Comparison of ENCODE assay signal across 22 cellular contexts in the genomic region with DNA sequence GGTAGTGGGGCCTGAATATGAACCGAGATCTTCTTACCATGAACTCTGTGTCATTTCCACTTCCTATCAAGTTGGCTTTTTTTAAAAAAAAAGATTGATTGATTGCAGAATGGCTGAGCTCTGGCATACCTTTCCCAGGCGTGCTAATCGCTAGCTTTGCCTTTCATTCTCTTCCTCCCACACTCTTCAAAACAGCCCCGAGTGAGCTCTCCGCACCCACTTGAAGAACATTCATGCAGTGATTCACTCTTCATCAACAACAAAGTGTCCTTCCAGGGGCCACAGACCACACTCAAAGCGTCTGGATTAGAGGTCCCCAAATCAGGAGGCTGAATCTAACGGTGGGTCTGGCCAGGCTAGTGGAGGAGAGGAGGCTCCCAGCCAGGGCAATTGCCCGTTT.
"Had no signal": no experiment of that assay in that cellular context is flagged by ENCODE, and none has a peak within 500 bp of the region (broad histone marks: within the 10 kb centered on the region; RNA-seq: fewer than 3 reads in every experiment).

No MANE protein-coding gene starts in this region.

- H3K27ac ChIP-seq: adrenal gland, breast epithelium, gastrocnemius medialis, left ventricle myocardium inferior, prostate gland, right atrium auricular region, tibial nerve, VCaP had no signal

- H3K36me3 Mint-ChIP-seq: activated naive CD8-positive, alpha-beta T cell; T-cell had no signal

- H3K27me3 ChIP-seq: adrenal gland, breast epithelium, gastrocnemius medialis, right atrium auricular region, tibial nerve had no signal

- H3K4me1 ChIP-seq: adrenal gland, breast epithelium, gastrocnemius medialis, left ventricle myocardium inferior, prostate gland, right atrium auricular region, tibial nerve had no signal

- H3K36me3 ChIP-seq: adrenal gland, breast epithelium, gastrocnemius medialis, left ventricle myocardium inferior, prostate gland, right atrium auricular region, tibial nerve had no signal

- H3K4me3 ChIP-seq: adrenal gland, breast epithelium, gastrocnemius medialis, left ventricle myocardium inferior, prostate gland, right atrium auricular region, tibial nerve had no signal

- DNase-seq: activated CD4-positive, alpha-beta T cell treated with anti-CD3 and anti-CD28 coated beads, Interleukin-2, amount 50 U/mL, for 4 hours; activated CD8-positive, alpha-beta memory T cell treated with anti-CD3 and anti-CD28 coated beads for 24 hours; activated CD8-positive, alpha-beta memory T cell treated with anti-CD3 and anti-CD28 coated beads, Interleukin-2, amount 50 U/mL, for 4 hours; activated gamma-delta T cell; adrenal gland; effector memory CD4-positive, alpha-beta T cell; gastrocnemius medialis; hippocampal formation; left ventricle myocardium inferior; midbrain; natural killer cell; stimulated activated naive CD8-positive, alpha-beta T cell treated with anti-CD3 and anti-CD28 coated beads, Interleukin-15, amount 100 ng/mL, for 72 hours; T-cell had no signal

- H3K4me3 Mint-ChIP-seq: activated naive CD8-positive, alpha-beta T cell; central memory CD8-positive, alpha-beta T cell; natural killer cell; stimulated activated naive CD8-positive, alpha-beta T cell treated with anti-CD3 and anti-CD28 coated beads, Interleukin-15, amount 100 ng/mL, for 72 hours; T-helper 2 cell treated with Interferon-gamma antibody and Interleukin-4, amounts not matched to agents 5 μg/mL and 100 μg/mL, for 36 hours had no signal

- ATAC-seq: activated CD4-positive, CD25-positive, alpha-beta regulatory T cell treated with anti-CD3 and anti-CD28 coated beads, Interleukin-2, amount 50 U/mL, for 24 hours; gastrocnemius medialis; natural killer cell; stimulated activated naive CD8-positive, alpha-beta T cell treated with anti-CD3 and anti-CD28 coated beads, Interleukin-15, amount 100 ng/mL, for 72 hours; T-cell had no signal

- H3K9me3 ChIP-seq: gastrocnemius medialis, prostate gland had no signal

- H3K4me1 Mint-ChIP-seq: central memory CD8-positive, alpha-beta T cell; natural killer cell; stimulated activated naive CD8-positive, alpha-beta T cell treated with anti-CD3 and anti-CD28 coated beads, Interleukin-15, amount 100 ng/mL, for 72 hours had no signal

- H3K27ac Mint-ChIP-seq: activated naive CD8-positive, alpha-beta T cell; natural killer cell; stimulated activated naive CD8-positive, alpha-beta T cell treated with anti-CD3 and anti-CD28 coated beads, Interleukin-15, amount 100 ng/mL, for 72 hours; T-cell; T-helper 2 cell treated with Interferon-gamma antibody and Interleukin-4, amounts not matched to agents 5 μg/mL and 100 μg/mL, for 36 hours had no signal
